ENCODE assay signal across 8 cellular contexts in the genomic region with DNA sequence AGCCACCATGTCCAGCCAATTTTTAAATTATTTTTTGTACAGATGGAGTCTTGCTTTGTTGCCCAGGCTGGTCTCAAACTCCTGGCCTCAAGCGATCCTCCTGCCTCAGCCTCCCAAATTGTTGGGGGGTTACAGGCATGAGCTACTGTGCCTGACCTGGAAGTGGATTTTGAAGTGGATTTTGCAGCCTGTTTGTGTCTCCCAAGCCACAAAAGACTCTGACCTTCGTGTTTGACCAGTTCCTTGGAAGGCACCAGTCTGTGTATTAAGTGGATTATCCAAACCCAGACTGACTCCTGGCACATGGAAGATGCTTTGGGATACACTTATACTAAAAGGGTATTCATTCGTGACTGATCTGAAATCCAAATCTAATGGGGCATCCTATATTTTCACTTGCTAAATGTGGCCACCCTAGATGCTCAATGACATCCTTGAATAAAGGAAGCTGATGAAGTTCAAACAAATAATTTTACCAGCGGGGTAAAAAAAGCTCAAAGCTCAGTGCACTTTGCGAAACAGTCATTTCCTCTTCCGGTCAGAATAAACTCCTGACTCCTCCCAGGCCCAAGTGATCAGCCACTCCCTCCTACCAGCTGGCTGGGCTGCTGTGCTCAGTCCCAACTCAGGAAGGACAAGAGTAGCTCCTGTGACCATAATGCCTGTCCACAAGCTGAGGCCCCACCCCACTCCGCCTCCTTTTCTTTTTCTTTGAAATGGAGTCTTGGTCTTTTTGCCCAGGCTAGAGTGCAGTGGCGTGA. TPM values are rescaled to one million over a fixed set of nuclear protein-coding genes. Genes with fewer than 3 reads are reported as not detected.
DNase-seq lines count a peak whose midpoint lies in the region; ATAC-seq and TF ChIP-seq lines count a peak whose summit lies in the region.

No MANE protein-coding gene starts in this region.

- H3K9ac ChIP-seq in parathyroid adenoma: no peak overlapping the region

- no peak for TF ChIP-seq POLR2A in esophagus muscularis mucosa (IDR thresholded peaks at IDR 0.05; ENCODE audit: low read depth)

- ATAC-seq in GM21360 (IDR thresholded peaks at IDR 0.05; ENCODE audit: unreplicated experiment): peak; percentile 79

- no peak for TF ChIP-seq EP300 in esophagus muscularis mucosa (IDR thresholded peaks at IDR 0.05)

- H3K79me2 ChIP-seq in parathyroid adenoma: no peaks in the 10 kb centered on the region

- intact Hi-C loops in esophagus muscularis mucosa (cut with DNase I): no loop called here

- H3K27me3 ChIP-seq in esophagus muscularis mucosa (no peaks in the 10 kb centered on the region), parathyroid adenoma (ENCODE audit: control insufficient read depth, insufficient read depth, low read length) (no peaks in the 10 kb centered on the region)

- no peak overlapping the region for H3K4me2 ChIP-seq in parathyroid adenoma (ENCODE audit: low read length)

- DNase-seq in ELR (ENCODE audit: low read depth) (peak; percentile 76), HuH-7 (ENCODE audit: low spot score) (peak; percentile 61), T-helper 22 cell (ENCODE audit: low read depth) (peak; percentile 16), esophagus muscularis mucosa (ENCODE audit: extremely low spot score) (no peak), NCI-H2196 treated with DMSO at 0.1 percent for 48 hours (lab: John Stamatoyannopoulos, UW; ENCODE audit: unreplicated experiment) (no peak), coronary artery (ENCODE audit: low spot score) (no peak)

- H3K27ac ChIP-seq in esophagus muscularis mucosa (replicated peaks in 1 of 4): peak overlapping the region; percentile 38 to 70 (median 66)
- peak overlapping the region; percentile 6 for H3K27ac ChIP-seq in parathyroid adenoma
- H3K27ac ChIP-seq in coronary artery: peak overlapping the region in 1 of 2 donors; percentile 68

- TF ChIP-seq CTCF in esophagus muscularis mucosa (IDR thresholded peaks at IDR 0.05) (no peak), parathyroid adenoma (IDR thresholded peaks at IDR 0.05) (no peak), coronary artery (IDR thresholded peaks at IDR 0.05) (no peak)

- H3K4me1 ChIP-seq in esophagus muscularis mucosa: peaks cover 10 to 14% (median 12%) of the 10 kb centered on the region in 4 donors
- peaks cover 9% of the 10 kb centered on the region for H3K4me1 ChIP-seq in parathyroid adenoma

- H3K9me3 ChIP-seq in esophagus muscularis mucosa (no peaks in the 10 kb centered on the region), parathyroid adenoma (ENCODE audit: control insufficient read depth, low read length) (no peaks in the 10 kb centered on the region)

- 56% methylated on average over 8 of the region's 8 CpGs for WGBS in esophagus muscularis mucosa

- peak overlapping the region; percentile 28 for H2AFZ ChIP-seq in parathyroid adenoma

- H3K36me3 ChIP-seq in esophagus muscularis mucosa: no peaks in the 10 kb centered on the region
- H3K36me3 ChIP-seq in parathyroid adenoma (ENCODE audit: control insufficient read depth, insufficient read depth, low read length): no peaks in the 10 kb centered on the region

- H3K4me3 ChIP-seq in esophagus muscularis mucosa: no peak overlapping the region
- H3K4me3 ChIP-seq in parathyroid adenoma (ENCODE audit: low read depth, low read length): peak overlapping the region; percentile 9
- no peak overlapping the region for H3K4me3 ChIP-seq in coronary artery

RNA-seq across cellular contexts. Expression of gene GATAD2A, which starts 32.6 kb away (rescaled TPM):
- 10 to 100 TPM; 34.9 to 60.5 (median 42.5) TPM for total RNA-seq in esophagus muscularis mucosa

RNA-seq across cellular contexts. Expression of gene MAU2, which starts 52.2 kb away (rescaled TPM):
- total RNA-seq in esophagus muscularis mucosa: 10 to 100 TPM; 27.4 to 47.8 (median 37.6) TPM

RNA-seq across cellular contexts. Expression of gene SUGP1, which starts 52.5 kb away (rescaled TPM):
- 10 to 100 TPM; 26.0 to 43.8 (median 30.8) TPM for total RNA-seq in esophagus muscularis mucosa

Comparison
In these comparisons a context has a peak if more than half of its experiments do, and no peak if none do; other contexts are left out.
1. DNase-seq: peak in ELR (single experiment), HuH-7 (single experiment) and T-helper 22 cell (single experiment); none in esophagus muscularis mucosa (single experiment), NCI-H2196 treated with DMSO at 0.1 percent for 48 hours (single experiment) and coronary artery (single experiment).